ENCODE assay signal across 21 cellular contexts in the genomic region with DNA sequence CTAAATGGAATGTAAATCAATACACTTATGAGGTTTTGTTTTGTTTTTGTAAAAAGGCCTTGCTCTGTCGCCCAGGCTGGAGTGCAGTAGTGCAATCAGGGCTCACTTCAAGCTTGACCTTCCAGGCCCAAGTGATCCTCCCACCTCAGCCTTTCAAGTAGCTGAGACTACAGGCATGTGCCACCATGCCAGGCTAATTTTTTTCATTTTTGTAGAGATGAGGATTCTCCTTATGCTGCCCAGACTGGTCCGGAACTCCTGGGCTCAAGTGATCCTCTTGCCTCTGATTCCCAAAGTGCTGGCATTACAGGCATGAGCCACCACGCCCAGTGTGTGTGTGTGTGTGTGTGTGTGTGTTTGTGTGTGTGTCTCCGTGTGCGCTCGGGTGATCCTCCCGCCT. TPM values are rescaled to one million over a fixed set of nuclear protein-coding genes. Genes with fewer than 3 reads are reported as not detected.
"Had no signal": no experiment of that assay in that cellular context is flagged by ENCODE, and none has a peak within 500 bp of the region (broad histone marks: within the 10 kb centered on the region; RNA-seq: fewer than 3 reads in every experiment).

No MANE protein-coding gene starts in this region.

- DNase-seq: activated CD4-positive, alpha-beta T cell treated with anti-CD3 and anti-CD28 coated beads for 1 hour; activated CD4-positive, alpha-beta T cell treated with anti-CD3 and anti-CD28 coated beads, Interleukin-2, amount 50 U/mL, for 48 hours; activated gamma-delta T cell treated with Interleukin-2 at 50 U/mL for 16 hours; adrenal gland; cerebellar nuclear complex; cortex of kidney; erythroblast; foreskin melanocyte; glutamatergic neuron; hippocampal formation; kidney; left ventricle myocardium inferior; mammary epithelial cell; stimulated activated CD4-positive, alpha-beta T cell treated with anti-CD3 and anti-CD28 coated beads, Interleukin-4, amount 100 ng/mL, for 24 hours; stimulated activated naive B cell treated with anti-CD40 and anti-IgM and Interleukin-4, amounts not matched to agents 10 μg/mL and 1 μg/mL and 100 μg/mL, for 72 hours; tibial artery; WERI-Rb-1 had no signal

- H3K4me1 ChIP-seq: parathyroid adenoma had no signal

- H3K9me3 Mint-ChIP-seq: activated naive CD4-positive, alpha-beta T cell treated with anti-CD3 and anti-CD28 coated beads, Interleukin-2, amount 50 U/mL, for 72 hours had no signal

- H3K27me3 Mint-ChIP-seq: stimulated activated naive B cell treated with anti-CD40 and anti-IgM and Interleukin-4, amounts not matched to agents 10 μg/mL and 1 μg/mL and 100 μg/mL, for 72 hours had no signal

- H3K27me3 ChIP-seq: adrenal gland, tibial artery, vagina had no signal

- H3K36me3 ChIP-seq: adrenal gland, left ventricle myocardium inferior, vagina, WERI-Rb-1 had no signal

- H3K27ac ChIP-seq: parathyroid adenoma, WERI-Rb-1 had no signal

- ATAC-seq: activated naive CD4-positive, alpha-beta T cell treated with anti-CD3 and anti-CD28 coated beads, Interleukin-2, amount 50 U/mL, for 72 hours; sciatic nerve; stimulated activated naive B cell treated with anti-CD40 and anti-IgM and Interleukin-4, amounts not matched to agents 10 μg/mL and 1 μg/mL and 100 μg/mL, for 72 hours had no signal

- H3K9me3 ChIP-seq: adrenal gland, left ventricle myocardium inferior, tibial artery, vagina had no signal

RNA-seq across cellular contexts. Expression of gene PCLAF, which starts 5.0 kb away (rescaled TPM):
- total RNA-seq: sciatic nerve had no signal
